In genomic region chr6:77893391-77893790, GRCh38 we compare ENCODE assay signal across 34 cellular contexts.
A peak's percentile ranks its signal among the peaks of the same experiment; 100 is the strongest.
DNase-seq lines count a peak whose midpoint lies in the region; ATAC-seq and TF ChIP-seq lines count a peak whose summit lies in the region.
"Had no signal": no experiment of that assay in that cellular context is flagged by ENCODE, and none has a peak within 500 bp of the region (broad histone marks: within the 10 kb centered on the region; RNA-seq: fewer than 3 reads in every experiment).

No MANE protein-coding gene starts in this region.

- peaks cover 6% of the 10 kb centered on the region; the same call in 2 of the 3 replicates for H3K4me1 Mint-ChIP-seq in GM23338
- H3K4me1 Mint-ChIP-seq: B cell; CD14-positive monocyte; CD4-positive, alpha-beta memory T cell; CD4-positive, CD25-positive, alpha-beta regulatory T cell; CD8-positive, alpha-beta memory T cell had no signal

- peaks cover 29% of the 10 kb centered on the region for H3K9me3 Mint-ChIP-seq in GM23338

- peaks cover 5% of the 10 kb centered on the region for H3K27me3 Mint-ChIP-seq in GM23338 (ENCODE audit: insufficient read depth, low read depth, poor library complexity)
- H3K27me3 Mint-ChIP-seq: B cell; CD4-positive, alpha-beta memory T cell; CD4-positive, alpha-beta T cell; CD4-positive, CD25-positive, alpha-beta regulatory T cell; CD8-positive, alpha-beta memory T cell had no signal

- H3K4me3 ChIP-seq in GM23338 = no peak overlapping the region
- H3K4me3 ChIP-seq: A549; BLaER1; BLaER1 treated with 17β-estradiol and CSF1 and Interleukin-3, amounts not matched to agents 10 nM and 100 nM had no signal

- no peaks in the 10 kb centered on the region for H3K9me2 ChIP-seq in GM23338 (ENCODE audit: insufficient read depth)

- no peaks in the 10 kb centered on the region for H3K79me2 ChIP-seq in GM23338 (replicated peaks; ENCODE audit: insufficient read depth)

- no peak overlapping the region for H2AFZ ChIP-seq in GM23338

- H3F3A ChIP-seq in GM23338 (replicated peaks; ENCODE audit: low read depth) = no peaks in the 10 kb centered on the region

- H3K4me1 ChIP-seq in GM23338 (ENCODE audit: insufficient read depth) = 0 out of 2 replicates have a peak, but pooled peaks cover 5% of the 10 kb centered on the region
- H3K4me1 ChIP-seq: A549; BE2C; BLaER1; BLaER1 treated with 17β-estradiol and CSF1 and Interleukin-3, amounts not matched to agents 10 nM and 100 nM; Caco-2 had no signal

- H3K36me3 Mint-ChIP-seq in GM23338 (ENCODE audit: low read depth) = peaks cover 12% of the 10 kb centered on the region; the same call in 2 of the 3 replicates
- H3K36me3 Mint-ChIP-seq: CD14-positive monocyte; CD4-positive, alpha-beta memory T cell; CD4-positive, CD25-positive, alpha-beta regulatory T cell; CD8-positive, alpha-beta memory T cell; CD8-positive, alpha-beta T cell had no signal

- peak; percentile 14 for DNase-seq in DMS53 (lab: John Stamatoyannopoulos, UW)
- DNase-seq in DMS53 treated with DMSO at 0.1 percent for 48 hours (lab: John Stamatoyannopoulos, UW; ENCODE audit: unreplicated experiment) = no peak
- DNase-seq in NCI-H510A treated with DMSO at 0.1 percent for 48 hours (lab: John Stamatoyannopoulos, UW) = peak; percentile 26
- no peak for DNase-seq in NCI-H510A (lab: John Stamatoyannopoulos, UW)
- DNase-seq in GM23338 (ENCODE audit: low spot score) = peak; percentile 2
- peak; percentile 15 for DNase-seq in myocyte (ENCODE audit: low read depth)
- no peak for DNase-seq in NCI-H1930 (lab: John Stamatoyannopoulos, UW)
- no peak for DNase-seq in H4 (ENCODE audit: low spot score)
- DNase-seq: 8988T; ACHN; AML-193; BE2C; C1 segment of cervical spinal cord; Caco-2; Calu3; CD4-positive, alpha-beta memory T cell; CD4-positive, alpha-beta T cell; CD4-positive, CD25-positive, alpha-beta regulatory T cell; CD8-positive, alpha-beta memory T cell; CD8-positive, alpha-beta T cell; COR-L47; DMS 273 treated with DMSO at 0.1 percent for 48 hours; DMS153; DMS79; DMS79 treated with DMSO at 0.1 percent for 48 hours; DND-41; EL had no signal

- H3K27ac Mint-ChIP-seq in GM23338 = no peak overlapping the region; the same call in 1 of the 2 replicates
- H3K27ac Mint-ChIP-seq: B cell; CD14-positive monocyte; CD4-positive, alpha-beta memory T cell; CD4-positive, alpha-beta T cell; CD4-positive, CD25-positive, alpha-beta regulatory T cell; CD8-positive, alpha-beta memory T cell; CD8-positive, alpha-beta T cell had no signal

- no peaks in the 10 kb centered on the region for H3K27me3 ChIP-seq in GM23338 (ENCODE audit: insufficient read depth)
- H3K27me3 ChIP-seq: BE2C; BLaER1; BLaER1 treated with 17β-estradiol and CSF1 and Interleukin-3, amounts not matched to agents 10 nM and 100 nM had no signal

- TF ChIP-seq CTCF in GM23338 (conservative IDR thresholded peaks at IDR 0.05; ENCODE audit: low read depth in 2 of 2) = no peak

- no peak overlapping the region for H3K27ac ChIP-seq in GM23338 (ENCODE audit: low read depth)
- H3K27ac ChIP-seq: 22Rv1; A549; BLaER1; BLaER1 treated with 17β-estradiol and CSF1 and Interleukin-3, amounts not matched to agents 10 nM and 100 nM; C4-2B had no signal

- no peak overlapping the region for H3K4me2 ChIP-seq in GM23338
- H3K4me2 ChIP-seq: A549; BLaER1; BLaER1 treated with 17β-estradiol and CSF1 and Interleukin-3, amounts not matched to agents 10 nM and 100 nM had no signal

- H3K36me3 ChIP-seq in GM23338 (ENCODE audit: insufficient read depth) = no peaks in the 10 kb centered on the region
- H3K36me3 ChIP-seq: BE2C; BLaER1; BLaER1 treated with 17β-estradiol and CSF1 and Interleukin-3, amounts not matched to agents 10 nM and 100 nM had no signal

- no peak for ATAC-seq in GM23338
- ATAC-seq: A549; CD8-positive, alpha-beta T cell had no signal

- no peak overlapping the region for H3K4me3 Mint-ChIP-seq in GM23338
- H3K4me3 Mint-ChIP-seq: B cell; CD14-positive monocyte; CD4-positive, alpha-beta memory T cell; CD4-positive, alpha-beta T cell; CD4-positive, CD25-positive, alpha-beta regulatory T cell; CD8-positive, alpha-beta memory T cell; CD8-positive, alpha-beta T cell had no signal

- no peaks in the 10 kb centered on the region for H4K20me1 ChIP-seq in GM23338 (replicated peaks; ENCODE audit: insufficient read depth)
- H4K20me1 ChIP-seq: BLaER1; BLaER1 treated with 17β-estradiol and CSF1 and Interleukin-3, amounts not matched to agents 10 nM and 100 nM had no signal

TF ChIP-seq in GM23338, 12 proteins besides CTCF, POLR2A, EP300 and RAD21:
- TF ChIP-seq, protein P1, sequence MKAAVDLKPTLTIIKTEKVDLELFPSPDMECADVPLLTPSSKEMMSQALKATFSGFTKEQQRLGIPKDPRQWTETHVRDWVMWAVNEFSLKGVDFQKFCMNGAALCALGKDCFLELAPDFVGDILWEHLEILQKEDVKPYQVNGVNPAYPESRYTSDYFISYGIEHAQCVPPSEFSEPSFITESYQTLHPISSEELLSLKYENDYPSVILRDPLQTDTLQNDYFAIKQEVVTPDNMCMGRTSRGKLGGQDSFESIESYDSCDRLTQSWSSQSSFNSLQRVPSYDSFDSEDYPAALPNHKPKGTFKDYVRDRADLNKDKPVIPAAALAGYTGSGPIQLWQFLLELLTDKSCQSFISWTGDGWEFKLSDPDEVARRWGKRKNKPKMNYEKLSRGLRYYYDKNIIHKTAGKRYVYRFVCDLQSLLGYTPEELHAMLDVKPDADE (IDR thresholded peaks at IDR 0.05) = no peak

Comparison
In these comparisons a context has a peak if more than half of its experiments do, and no peak if none do; other contexts are left out.
1. DNase-seq: peak in DMS53 (single experiment), NCI-H510A treated with DMSO at 0.1 percent for 48 hours (single experiment), GM23338 (single experiment) and myocyte (single experiment); none in DMS53 treated with DMSO at 0.1 percent for 48 hours (single experiment), NCI-H510A (single experiment), NCI-H1930 (0 of 2) and H4 (single experiment).